In the genomic region with DNA sequence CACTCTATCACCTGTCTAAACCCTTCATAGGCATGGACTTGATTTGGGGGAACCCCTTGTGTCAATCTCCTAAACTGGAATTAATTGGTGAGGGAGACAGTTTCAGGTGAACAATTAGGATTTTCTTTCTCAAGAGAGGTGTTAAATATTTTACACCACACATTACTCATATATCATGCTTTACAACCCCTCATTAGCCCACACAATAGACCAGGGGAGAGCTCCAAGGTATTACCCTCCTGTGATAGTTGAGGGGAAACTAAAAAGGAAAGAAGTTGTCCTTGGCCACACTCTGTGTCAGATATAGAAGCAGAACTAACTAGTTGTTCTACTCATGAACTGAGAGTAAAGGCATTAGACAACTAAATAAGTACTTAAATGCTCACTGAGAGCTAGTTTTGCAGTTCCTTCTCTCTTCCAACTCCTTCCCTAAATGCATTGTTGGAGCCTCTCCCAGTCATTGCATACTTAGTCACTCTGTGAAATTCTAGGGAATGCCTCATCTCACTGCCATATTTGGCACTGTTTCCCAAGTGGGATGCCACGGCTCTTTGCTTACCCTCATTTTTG, we compare ENCODE assay signal across 17 cellular contexts.
A peak's percentile ranks its signal among the peaks of the same experiment; 100 is the strongest.
DNase-seq lines count a peak whose midpoint lies in the region; ATAC-seq, FAIRE-seq and TF ChIP-seq lines count a peak whose summit lies in the region.
"Had no signal": no experiment of that assay in that cellular context is flagged by ENCODE, and none has a peak within 500 bp of the region (broad histone marks: within the 10 kb centered on the region; RNA-seq: fewer than 3 reads in every experiment).

No MANE protein-coding gene starts in this region.

- TF ChIP-seq CTCF in astrocyte of the spinal cord (IDR thresholded peaks at IDR 0.05; ENCODE audit: low read depth, low read length): no peak
- no peak for TF ChIP-seq CTCF in body of pancreas (IDR thresholded peaks at IDR 0.05)

- no peak for TF ChIP-seq POLR2A in body of pancreas (IDR thresholded peaks at IDR 0.05)

- 26 to 44% methylated on average over 1 of the region's 1 CpG for whole genome bisulfite sequencing in body of pancreas, 2 donors

- H3K4me1 Mint-ChIP-seq in stimulated activated effector memory CD8-positive, alpha-beta T cell treated with anti-CD3 and anti-CD28 coated beads, Interleukin-12 subunit alpha, Interleukin-12 subunit beta, amount 100 ng/mL, for 72 hours: no peaks in the 10 kb centered on the region

- H3K4me1 ChIP-seq in body of pancreas: no peaks in the 10 kb centered on the region
- H3K4me1 ChIP-seq: foreskin keratinocyte had no signal

- in situ Hi-C loops in astrocyte of the spinal cord (cut with HindIII; ENCODE audit: low sequenced_read_pairs): no loop called here

- H3K4me3 ChIP-seq in astrocyte of the spinal cord (ENCODE audit: low read depth, low read length) (no peak overlapping the region), body of pancreas (no peak overlapping the region)
- H3K4me3 ChIP-seq: cardiac muscle cell had no signal

- H3K4me3 Mint-ChIP-seq in stimulated activated effector memory CD8-positive, alpha-beta T cell treated with anti-CD3 and anti-CD28 coated beads, Interleukin-12 subunit alpha, Interleukin-12 subunit beta, amount 100 ng/mL, for 72 hours: no peak overlapping the region
- H3K4me3 Mint-ChIP-seq: CD4-positive, alpha-beta T cell; neural crest cell had no signal

- no peak overlapping the region for H3K27ac ChIP-seq in body of pancreas
- H3K27ac ChIP-seq: cardiac muscle cell, foreskin keratinocyte had no signal

- no peaks in the 10 kb centered on the region for H3K9me3 ChIP-seq in body of pancreas

- no peaks in the 10 kb centered on the region for H3K36me3 ChIP-seq in body of pancreas (replicated peaks in 1 of 2; ENCODE audit: insufficient read depth in 1 of 2, low read depth in 2 of 2)
- H3K36me3 ChIP-seq: cardiac muscle cell had no signal

- H3K9me3 Mint-ChIP-seq in stimulated activated effector memory CD8-positive, alpha-beta T cell treated with anti-CD3 and anti-CD28 coated beads, Interleukin-12 subunit alpha, Interleukin-12 subunit beta, amount 100 ng/mL, for 72 hours: no peaks in the 10 kb centered on the region
- H3K9me3 Mint-ChIP-seq: neural crest cell had no signal

- no peak overlapping the region for H3K27ac Mint-ChIP-seq in stimulated activated effector memory CD8-positive, alpha-beta T cell treated with anti-CD3 and anti-CD28 coated beads, Interleukin-12 subunit alpha, Interleukin-12 subunit beta, amount 100 ng/mL, for 72 hours
- H3K27ac Mint-ChIP-seq: CD4-positive, alpha-beta T cell had no signal

- FAIRE-seq in GM19239 (lab: Jason Lieb, UNC): no peak
- FAIRE-seq: RCC 7860 had no signal

- H3K27me3 ChIP-seq in body of pancreas: no peaks in the 10 kb centered on the region
- H3K27me3 ChIP-seq: foreskin keratinocyte had no signal

- DNase-seq in ELR (ENCODE audit: low read depth) (peak; percentile 45), NCI-H1105 (lab: John Stamatoyannopoulos, UW) (peak; percentile 15), astrocyte of the spinal cord (ENCODE audit: low read depth, low spot score) (peak; percentile 78), non-pigmented ciliary epithelial cell (ENCODE audit: low read depth) (peak; percentile 23), body of pancreas (no peak), GM19239 (ENCODE audit: insufficient read length, low spot score) (no peak)
- DNase-seq in stimulated activated effector memory CD8-positive, alpha-beta T cell treated with anti-CD3 and anti-CD28 coated beads, Interleukin-12 subunit alpha, Interleukin-12 subunit beta, amount 100 ng/mL, for 72 hours (ENCODE audit: low spot score in 2 of 2): no peak
- DNase-seq: activated CD8-positive, alpha-beta memory T cell treated with anti-CD3 and anti-CD28 coated beads, Interleukin-2, amount 50 U/mL, for 4 hours; CD4-positive, alpha-beta T cell; left cardiac atrium; stimulated activated CD4-positive, alpha-beta T cell treated with anti-CD3 and anti-CD28 coated beads, Interleukin-15, amount 100 ng/mL, for 24 hours; stimulated activated CD8-positive, alpha-beta memory T cell treated with anti-CD3 and anti-CD28 coated beads, Interleukin-4, amount 100 ng/mL, for 48 hours had no signal

- H3K36me3 Mint-ChIP-seq in stimulated activated effector memory CD8-positive, alpha-beta T cell treated with anti-CD3 and anti-CD28 coated beads, Interleukin-12 subunit alpha, Interleukin-12 subunit beta, amount 100 ng/mL, for 72 hours: no peaks in the 10 kb centered on the region

- intact Hi-C loops in body of pancreas (cut with DNase I): no loop called here

- ATAC-seq in body of pancreas (no peak), HG03196 (IDR thresholded peaks at IDR 0.05; ENCODE audit: unreplicated experiment) (no peak)
- ATAC-seq in stimulated activated effector memory CD8-positive, alpha-beta T cell treated with anti-CD3 and anti-CD28 coated beads, Interleukin-12 subunit alpha, Interleukin-12 subunit beta, amount 100 ng/mL, for 72 hours: no peak
- ATAC-seq: foreskin keratinocyte had no signal

Comparison
In these comparisons a context has a peak if more than half of its experiments do, and no peak if none do; other contexts are left out.
1. DNase-seq: peak in ELR (single experiment), NCI-H1105 (single experiment), astrocyte of the spinal cord (single experiment) and non-pigmented ciliary epithelial cell (single experiment); none in body of pancreas (0 of 4), GM19239 (single experiment) and stimulated activated effector memory CD8-positive, alpha-beta T cell treated with anti-CD3 and anti-CD28 coated beads, Interleukin-12 subunit alpha, Interleukin-12 subunit beta, amount 100 ng/mL, for 72 hours (0 of 2).